In genomic region chr2:145220496-145220895, GRCh38 we compare ENCODE assay signal across 22 cellular contexts.
DNase-seq lines count a peak whose midpoint lies in the region; ATAC-seq and TF ChIP-seq lines count a peak whose summit lies in the region.
"Had no signal": no experiment of that assay in that cellular context is flagged by ENCODE, and none has a peak within 500 bp of the region (broad histone marks: within the 10 kb centered on the region; RNA-seq: fewer than 3 reads in every experiment).

No MANE protein-coding gene starts in this region.

- ATAC-seq in GM18858 (IDR thresholded peaks at IDR 0.05; ENCODE audit: unreplicated experiment) (no peak), GM19023 (IDR thresholded peaks at IDR 0.05; ENCODE audit: unreplicated experiment) (no peak)
- ATAC-seq: activated CD4-positive, alpha-beta T cell treated with anti-CD3 and anti-CD28 coated beads for 36 hours; activated naive CD8-positive, alpha-beta T cell treated with anti-CD3 and anti-CD28 coated beads, Interleukin-2, amount 50 U/mL, for 24 hours; lower lobe of right lung; upper lobe of right lung had no signal

- TF ChIP-seq CTCF in fibroblast of mammary gland (conservative IDR thresholded peaks at IDR 0.05; ENCODE audit: control insufficient read depth, insufficient read depth, low read depth, low read length) (no peak), GM10266 (IDR thresholded peaks at IDR 0.05; ENCODE audit: control insufficient read depth, insufficient read depth, low read depth, missing control alignments) (no peak)

- peak; percentile 19 for DNase-seq in DMS153 (lab: John Stamatoyannopoulos, UW)
- no peak for DNase-seq in DMS153 treated with DMSO at 0.1 percent for 48 hours (lab: John Stamatoyannopoulos, UW; ENCODE audit: unreplicated experiment)
- DNase-seq in NCI-H187 (lab: John Stamatoyannopoulos, UW) = peak; percentile 43 to 51
- DNase-seq in NCI-H510A (lab: John Stamatoyannopoulos, UW) = peak; percentile 32
- DNase-seq in fibroblast of mammary gland (ENCODE audit: low read depth) = peak; percentile 5
- no peak for DNase-seq in GM10266 (ENCODE audit: extremely low spot score)
- DNase-seq: 8988T; activated CD4-positive, alpha-beta T cell treated with anti-CD3 and anti-CD28 coated beads for 36 hours; activated CD8-positive, alpha-beta memory T cell treated with anti-CD3 and anti-CD28 coated beads for 24 hours; activated gamma-delta T cell; activated naive CD8-positive, alpha-beta T cell treated with anti-CD3 and anti-CD28 coated beads, Interleukin-2, amount 50 U/mL, for 24 hours; activated T-cell treated with anti-CD3 and anti-CD28 coated beads, Interleukin-2, amount 50 U/mL, for 1 hour; CD4-positive, alpha-beta memory T cell; glutamatergic neuron; lower lobe of right lung; NK-92 treated with Interleukin-12 subunit alpha and Interleukin-12 subunit beta, amount 100 ng/mL, for 24 hours; small intestine; substantia nigra; upper lobe of right lung had no signal

- H3K4me3 ChIP-seq in fibroblast of mammary gland (ENCODE audit: control insufficient read depth, low read depth, low read length) = no peak overlapping the region
- H3K4me3 ChIP-seq: lower lobe of right lung, SJSA1, upper lobe of right lung had no signal

Comparison
In these comparisons a context has a peak if more than half of its experiments do, and no peak if none do; other contexts are left out.
1. DNase-seq: peak in DMS153 (single experiment), NCI-H187 (2 of 2), NCI-H510A (single experiment) and fibroblast of mammary gland (single experiment); none in DMS153 treated with DMSO at 0.1 percent for 48 hours (single experiment) and GM10266 (single experiment).